In the genomic region with DNA sequence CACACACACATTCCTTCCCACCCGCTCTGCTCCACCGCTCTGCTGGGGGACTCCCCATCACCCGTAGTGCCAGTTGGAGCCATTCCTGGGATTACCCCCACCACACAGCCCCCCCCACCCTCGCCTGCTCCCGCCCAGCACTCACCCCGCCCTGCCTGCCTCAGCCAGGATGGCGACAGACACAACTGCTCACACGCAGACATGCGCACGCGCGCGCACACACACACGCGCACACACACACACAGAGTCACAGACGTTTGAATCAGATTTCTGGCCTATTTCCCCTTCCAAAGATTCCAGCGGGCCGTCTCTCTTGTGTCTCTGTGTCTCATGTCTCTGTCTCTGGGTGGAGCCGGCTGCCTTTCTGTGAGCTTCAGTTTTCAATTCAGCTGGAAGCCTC, we compare ENCODE assay signal across 10 cellular contexts. TPM values are rescaled to one million over a fixed set of nuclear protein-coding genes. Genes with fewer than 3 reads are reported as not detected.
DNase-seq lines count a peak whose midpoint lies in the region; ATAC-seq, FAIRE-seq and TF ChIP-seq lines count a peak whose summit lies in the region.
"Had no signal": no experiment of that assay in that cellular context is flagged by ENCODE, and none has a peak within 500 bp of the region (broad histone marks: within the 10 kb centered on the region; RNA-seq: fewer than 3 reads in every experiment).

No MANE protein-coding gene starts in this region.

- no peak for TF ChIP-seq POLR2A in H1 (IDR thresholded peaks at IDR 0.05; ENCODE audit: control extremely low read depth in 1 of 2, low read depth in 2 of 2, low read length in 2 of 2)

- H3K14ac ChIP-seq in H1 (ENCODE audit: insufficient read length) = no peak overlapping the region

- in situ Hi-C loops in KBM-7 (cut with MboI; ENCODE audit: low pct_unique_long_range_greater_than_20kb, low sequenced_read_pairs) = no loop called here

- no peak for TF ChIP-seq CTCF in CD4-positive, alpha-beta T cell (IDR thresholded peaks at IDR 0.05)
- TF ChIP-seq CTCF in H1 (IDR thresholded peaks at IDR 0.05; ENCODE audit: control extremely low read depth in 1 of 3, insufficient read depth in 1 of 3, low read depth in 1 of 3, low read length in 3 of 3) (no peak), neural progenitor cell (IDR thresholded peaks at IDR 0.05) (no peak)

- no peak overlapping the region for H2BK120ac ChIP-seq in H1 (replicated peaks; ENCODE audit: low read depth, low read length)

- H3K18ac ChIP-seq in H1 (ENCODE audit: extremely low read depth, low read length) = no peak overlapping the region

- no peak for TF ChIP-seq EP300 in H1 (IDR thresholded peaks at IDR 0.05; ENCODE audit: borderline replicate concordance in 1 of 2, low read depth in 2 of 2, low read length in 2 of 2)

- peaks cover 28% of the 10 kb centered on the region for H3F3A ChIP-seq in neural progenitor cell (ENCODE audit: low read depth)

- peaks cover 0 to 28% (median 18%) of the 10 kb centered on the region in 4 experiments; a peak in 6 of 7 replicates for H3K4me1 ChIP-seq in H1 (replicated peaks in 1 of 4; ENCODE audit: control insufficient read depth in 3 of 4, insufficient read depth in 4 of 4, low read length in 3 of 4)
- H3K4me1 ChIP-seq in neural progenitor cell = peaks cover 56% of the 10 kb centered on the region

- no peak for FAIRE-seq in H1 (lab: Jason Lieb, UNC)

- H2AK5ac ChIP-seq in H1 (ENCODE audit: low read depth, low read length) = no peak overlapping the region

- POLR2A ChIA-PET in CD4-positive, alpha-beta T cell (lab: Charles Lee) = no interaction called here
- POLR2A ChIA-PET in H1 (lab: Charles Lee; ENCODE audit: partially characterized antibody) = interaction anchor here (1.0 to 1.9 kb wide), 4 partner anchors 8 to 95 kb away, joined by 3 to 6 read pairs (median 4); no protein-coding TSS in a partner anchor

- TF ChIP-seq RAD21 in H1 (IDR thresholded peaks at IDR 0.05 in 1 of 2, conservative IDR thresholded peaks at IDR 0.05 in 1 of 2; ENCODE audit: low read depth in 2 of 2, low read length in 2 of 2) = no peak

- H3K79me1 ChIP-seq in H1 (ENCODE audit: low read depth, low read length) = no peaks in the 10 kb centered on the region

- no peak overlapping the region for H3K23ac ChIP-seq in H1 (ENCODE audit: insufficient read length)

- peak overlapping the region; percentile 68 for H3K4me3 Mint-ChIP-seq in CD4-positive, alpha-beta T cell
- H3K4me3 Mint-ChIP-seq in neural progenitor cell = peak overlapping the region; percentile 72
- H3K4me3 Mint-ChIP-seq: activated T-helper 1 cell treated with anti-CD3 and anti-CD28 coated beads, Interleukin-12 subunit alpha, Interleukin-12 subunit beta, Interleukin-2, Interleukin-4 antibody, amounts not matched to agents 30 ng/mL and 10 ng/mL and 1 ng/mL, durations not matched to agents 14 hours and 24 hours and 36 hours had no signal

- no peak for DNase-seq in CD4-positive, alpha-beta T cell
- DNase-seq in MV-4-11 (lab: John Stamatoyannopoulos, UW) (peak; percentile 42), H1 (ENCODE audit: low read depth in 1 of 2, low spot score in 2 of 2) (no peak), neural progenitor cell (ENCODE audit: low spot score) (no peak), KBM-7 (no peak), T1000 (lab: John Stamatoyannopoulos, UW) (no peak), HPDE6-E6E7 (ENCODE audit: extremely low spot score) (no peak)
- no peak for DNase-seq in stimulated activated CD4-positive, alpha-beta T cell treated with anti-CD3 and anti-CD28 coated beads, Interleukin-4, amount 100 ng/mL, for 1 hour
- DNase-seq: NK-92 treated with Interleukin-12 subunit alpha and Interleukin-12 subunit beta, amount 100 ng/mL, for 24 hours had no signal

- H4K5ac ChIP-seq in H1 (ENCODE audit: insufficient read length, low read depth, low read length) = no peak overlapping the region

- H2BK15ac ChIP-seq in H1 (ENCODE audit: low read length) = no peak overlapping the region

- no peak overlapping the region for H2BK12ac ChIP-seq in H1 (ENCODE audit: low read depth, low read length)

- intact Hi-C loops in CD4-positive, alpha-beta T cell (cut with DNase I, micrococcal nuclease) = loop anchor here in 1 of 2 experiments (5.0 kb wide), 1 partner anchor 62 kb away; no protein-coding TSS in a partner anchor

- H3K9ac ChIP-seq in H1 (replicated peaks in 1 of 4; ENCODE audit: extremely low read depth in 1 of 4, low read depth in 3 of 4, low read length in 3 of 4) (no peak overlapping the region), neural progenitor cell (no peak overlapping the region)

- H3K4me3 ChIP-seq in H1 (ENCODE audit: extremely low read depth in 1 of 4, insufficient read depth in 2 of 4, low read depth in 3 of 4, low read length in 4 of 4) (peak overlapping the region in 2 of 4 experiments; percentile 0 to 44; a peak in 2 of 8 replicates), neural progenitor cell (no peak overlapping the region)

- no peak overlapping the region for H4K8ac ChIP-seq in H1 (ENCODE audit: extremely low read depth, insufficient read depth, low read length)

- H3K36me3 Mint-ChIP-seq in CD4-positive, alpha-beta T cell (ENCODE audit: low read depth) = no peaks in the 10 kb centered on the region
- no peaks in the 10 kb centered on the region for H3K36me3 Mint-ChIP-seq in neural progenitor cell

- no peaks in the 10 kb centered on the region for H3K36me3 ChIP-seq in H1 (ENCODE audit: control insufficient read depth in 2 of 4, insufficient read depth in 4 of 4, low read length in 3 of 4)
- no peaks in the 10 kb centered on the region for H3K36me3 ChIP-seq in neural progenitor cell

- peaks cover 65% of the 10 kb centered on the region for H3K27me3 Mint-ChIP-seq in CD4-positive, alpha-beta T cell
- peaks cover 18% of the 10 kb centered on the region for H3K27me3 Mint-ChIP-seq in neural progenitor cell (ENCODE audit: insufficient read depth, low read depth)

- H3K27ac ChIP-seq in CD4-positive, alpha-beta T cell (ENCODE audit: low read depth, low read length) = no peak overlapping the region
- no peak overlapping the region for H3K27ac ChIP-seq in H1 (ENCODE audit: low read depth, low read length)
- no peak overlapping the region for H3K27ac ChIP-seq in neural progenitor cell

- H3K4me1 Mint-ChIP-seq in CD4-positive, alpha-beta T cell (ENCODE audit: low read depth) = peaks cover 23% of the 10 kb centered on the region
- H3K4me1 Mint-ChIP-seq in neural progenitor cell = peaks cover 68% of the 10 kb centered on the region

- H3K27me3 ChIP-seq in CD4-positive, alpha-beta T cell (ENCODE audit: control insufficient read depth, insufficient read depth, low read length) = peaks cover 62% of the 10 kb centered on the region
- peaks cover 27 to 58% (median 54%) of the 10 kb centered on the region in 4 experiments for H3K27me3 ChIP-seq in H1 (replicated peaks in 1 of 4; ENCODE audit: control insufficient read depth in 3 of 4, extremely low read depth in 1 of 4, insufficient read depth in 3 of 4, low read length in 3 of 4)
- H3K27me3 ChIP-seq in neural progenitor cell = peaks cover 60% of the 10 kb centered on the region

- peaks cover 7 to 9% of the 10 kb centered on the region in 2 experiments for H4K20me1 ChIP-seq in H1 (replicated peaks in 1 of 2; ENCODE audit: control insufficient read depth in 1 of 2, insufficient read depth in 2 of 2, low read length in 2 of 2)
- peaks cover 13% of the 10 kb centered on the region for H4K20me1 ChIP-seq in neural progenitor cell (ENCODE audit: low read depth)

- H4K91ac ChIP-seq in H1 (replicated peaks; ENCODE audit: insufficient read length, low read length) = no peak overlapping the region

- CTCF ChIA-PET in CD4-positive, alpha-beta T cell (lab: Charles Lee) = no interaction called here
- CTCF ChIA-PET in H1 (lab: Charles Lee; ENCODE audit: partially characterized antibody) = interaction anchor here (1.4 to 7.2 kb wide), 5 partner anchors 14 to 66 kb away, joined by 3 to 89 read pairs (median 22); no protein-coding TSS in a partner anchor

- peaks cover 7% of the 10 kb centered on the region; the same call in 1 of the 2 replicates for H3K23me2 ChIP-seq in H1 (ENCODE audit: low read depth, low read length)

- WGBS in H1 (ENCODE audit: extremely low coverage in 1 of 2, insufficient coverage in 1 of 2, insufficient read length in 1 of 2, insufficient replicate concordance in 2 of 2, low coverage in 1 of 2, low lambda C conversion rate in 2 of 2, missing lambda C conversion rate in 1 of 2), 2 experiments = 47% methylated on average over 12 of the region's 19 CpGs; no CpG with 5 or more reads in 1 of the 2 experiments

- H2BK20ac ChIP-seq in H1 (ENCODE audit: low read length) = no peak overlapping the region

- H2AFZ ChIP-seq in H1 (ENCODE audit: low read length) (no peak overlapping the region), neural progenitor cell (replicated peaks) (no peak overlapping the region)

- no peak overlapping the region for H3K4ac ChIP-seq in H1 (replicated peaks; ENCODE audit: insufficient read length, low read depth, low read length)

- no peaks in the 10 kb centered on the region for H3K9me3 Mint-ChIP-seq in CD4-positive, alpha-beta T cell
- H3K9me3 Mint-ChIP-seq in neural progenitor cell = no peaks in the 10 kb centered on the region
- H3K9me3 Mint-ChIP-seq: activated T-helper 1 cell treated with anti-CD3 and anti-CD28 coated beads, Interleukin-12 subunit alpha, Interleukin-12 subunit beta, Interleukin-2, Interleukin-4 antibody, amounts not matched to agents 30 ng/mL and 10 ng/mL and 1 ng/mL, durations not matched to agents 14 hours and 24 hours and 36 hours had no signal

- H3K4me2 ChIP-seq in H1 (ENCODE audit: insufficient read depth in 1 of 2, low read depth in 2 of 2, low read length in 2 of 2) (peak overlapping the region; percentile 62 to 63; a peak in 3 of 4 replicates), neural progenitor cell (peak overlapping the region; percentile 55)

- H3K79me2 ChIP-seq in H1 (ENCODE audit: control insufficient read depth in 1 of 2, insufficient read depth in 2 of 2, low read length in 2 of 2) = no peaks in the 10 kb centered on the region
- no peaks in the 10 kb centered on the region for H3K79me2 ChIP-seq in neural progenitor cell (ENCODE audit: low read depth)

- ATAC-seq in CD4-positive, alpha-beta T cell (ENCODE audit: poor library complexity) = no peak

- H3K56ac ChIP-seq in H1 (replicated peaks; ENCODE audit: insufficient read length, low read depth, low read length) = no peak overlapping the region

- no peak overlapping the region for H3K27ac Mint-ChIP-seq in CD4-positive, alpha-beta T cell
- H3K27ac Mint-ChIP-seq in neural progenitor cell = peak overlapping the region; percentile 46
- H3K27ac Mint-ChIP-seq: activated T-helper 1 cell treated with anti-CD3 and anti-CD28 coated beads, Interleukin-12 subunit alpha, Interleukin-12 subunit beta, Interleukin-2, Interleukin-4 antibody, amounts not matched to agents 30 ng/mL and 10 ng/mL and 1 ng/mL, durations not matched to agents 14 hours and 24 hours and 36 hours had no signal

- no peak overlapping the region for H2BK5ac ChIP-seq in H1 (ENCODE audit: low read depth, low read length)

- no peaks in the 10 kb centered on the region for H3K9me3 ChIP-seq in CD4-positive, alpha-beta T cell (ENCODE audit: control insufficient read depth, low read length)
- no peaks in the 10 kb centered on the region for H3K9me3 ChIP-seq in H1 (ENCODE audit: insufficient read depth in 2 of 2, low read depth in 1 of 2, low read length in 1 of 2)
- no peaks in the 10 kb centered on the region for H3K9me3 ChIP-seq in neural progenitor cell (ENCODE audit: low read depth)

RNA-seq across cellular contexts. Expression of a gene that starts 4.4 kb away (rescaled TPM):
- not detected for total RNA-seq in CD4-positive, alpha-beta T cell
- 4.8 and 4.9 TPM in 2 replicates for total RNA-seq in H1 (2021; fragmentation: NEBNext Ultra II Directional; extraction: Animal tissue kit (Norgen Biotek cat#: 25700))
- polyA plus RNA-seq in H1 (2011; rRNA removed) = 2.9 and 4.8 TPM in 2 replicates
- 3.4 TPM for polyA plus RNA-seq in H1 (2011; cell fraction: cytosol; rRNA removed)
- polyA plus RNA-seq in H1 (2011; cell fraction: nucleus; rRNA removed) = 10.8 TPM
- 4.0 to 4.7 TPM (median 4.5 TPM) in 4 replicates for polyA plus RNA-seq in H1 (2012, experiment 1 of 2)
- 4.1 TPM for polyA plus RNA-seq in H1 (2012, experiment 2 of 2)
- 2.5 TPM for polyA plus RNA-seq in H1 (2013, experiment 1 of 2)
- 2.6 TPM for polyA plus RNA-seq in H1 (2013, experiment 2 of 2)
- 5.9 and 6.1 TPM in 2 replicates for polyA minus RNA-seq in H1 (2011; rRNA and poly(A)+ RNA removed)
- polyA minus RNA-seq in H1 (2011; cell fraction: cytosol; rRNA and poly(A)+ RNA removed) = 3.8 TPM
- 7.7 TPM for polyA minus RNA-seq in H1 (2011; cell fraction: nucleus; rRNA and poly(A)+ RNA removed)
- 1.6 and 4.9 TPM in 2 replicates for total RNA-seq in neural progenitor cell (ENCODE audit: low replicate concordance)

RNA-seq across cellular contexts. Expression of a gene that starts 17.9 kb away (rescaled TPM):
- 10 to 100 TPM; 10.2 to 10.3 TPM for total RNA-seq in CD4-positive, alpha-beta T cell
- total RNA-seq in H1 (2021; fragmentation: NEBNext Ultra II Directional; extraction: Animal tissue kit (Norgen Biotek cat#: 25700)) = 16.2 and 16.7 TPM in 2 replicates
- 17.5 and 23.2 TPM in 2 replicates for polyA plus RNA-seq in H1 (2011; rRNA removed)
- polyA plus RNA-seq in H1 (2011; cell fraction: cytosol; rRNA removed) = 18.3 TPM
- polyA plus RNA-seq in H1 (2011; cell fraction: nucleus; rRNA removed) = 124 TPM
- polyA plus RNA-seq in H1 (2012, experiment 1 of 2) = 10.5 to 22.8 TPM (median 22.0 TPM) in 4 replicates
- 15.5 TPM for polyA plus RNA-seq in H1 (2012, experiment 2 of 2)
- 16.1 TPM for polyA plus RNA-seq in H1 (2013, experiment 1 of 2)
- 14.2 TPM for polyA plus RNA-seq in H1 (2013, experiment 2 of 2)
- polyA minus RNA-seq in H1 (2011; rRNA and poly(A)+ RNA removed) = 9.0 and 10.5 TPM in 2 replicates
- 10.6 TPM for polyA minus RNA-seq in H1 (2011; cell fraction: cytosol; rRNA and poly(A)+ RNA removed)
- polyA minus RNA-seq in H1 (2011; cell fraction: nucleus; rRNA and poly(A)+ RNA removed) = 32.9 TPM
- 22.8 and 60.5 TPM in 2 replicates for total RNA-seq in neural progenitor cell (ENCODE audit: low replicate concordance)

RNA-seq across cellular contexts. Expression of a gene that starts 32.4 kb away (rescaled TPM):
- not detected for total RNA-seq in CD4-positive, alpha-beta T cell
- 5.8 and 7.9 TPM in 2 replicates for total RNA-seq in H1 (2021; fragmentation: NEBNext Ultra II Directional; extraction: Animal tissue kit (Norgen Biotek cat#: 25700))
- 6.7 and 8.1 TPM in 2 replicates for polyA plus RNA-seq in H1 (2011; rRNA removed)
- polyA plus RNA-seq in H1 (2011; cell fraction: cytosol; rRNA removed) = 4.7 TPM
- polyA plus RNA-seq in H1 (2011; cell fraction: nucleus; rRNA removed) = 9.8 TPM
- polyA plus RNA-seq in H1 (2012, experiment 1 of 2) = 4.6 to 8.1 TPM (median 4.8 TPM) in 4 replicates
- 18.3 TPM for polyA plus RNA-seq in H1 (2012, experiment 2 of 2)
- 4.9 TPM for polyA plus RNA-seq in H1 (2013, experiment 1 of 2)
- 5.5 TPM for polyA plus RNA-seq in H1 (2013, experiment 2 of 2)
- 3.8 and 4.1 TPM in 2 replicates for polyA minus RNA-seq in H1 (2011; rRNA and poly(A)+ RNA removed)
- polyA minus RNA-seq in H1 (2011; cell fraction: cytosol; rRNA and poly(A)+ RNA removed) = 5.2 TPM
- polyA minus RNA-seq in H1 (2011; cell fraction: nucleus; rRNA and poly(A)+ RNA removed) = 11.3 TPM
- total RNA-seq in neural progenitor cell (ENCODE audit: low replicate concordance) = 0.09 and 0.24 TPM in 2 replicates
- total RNA-seq: activated T-helper 1 cell treated with anti-CD3 and anti-CD28 coated beads, Interleukin-12 subunit alpha, Interleukin-12 subunit beta, Interleukin-2, Interleukin-4 antibody, amounts not matched to agents 30 ng/mL and 10 ng/mL and 1 ng/mL, durations not matched to agents 14 hours and 24 hours and 36 hours had no signal

RNA-seq across cellular contexts. Expression of a gene that starts 56.7 kb away (rescaled TPM):
- 1 to 10 TPM in 1 of 2 experiments, under 1 TPM in 1; 0.78 to 1.5 TPM for total RNA-seq in CD4-positive, alpha-beta T cell
- 1.7 and 3.3 TPM in 2 replicates for total RNA-seq in H1 (2021; fragmentation: NEBNext Ultra II Directional; extraction: Animal tissue kit (Norgen Biotek cat#: 25700))
- polyA plus RNA-seq in H1 (2011; rRNA removed) = 0.89 and 1.2 TPM in 2 replicates
- polyA plus RNA-seq in H1 (2011; cell fraction: cytosol; rRNA removed) = 2.8 TPM
- polyA plus RNA-seq in H1 (2011; cell fraction: nucleus; rRNA removed) = 9.0 TPM
- polyA plus RNA-seq in H1 (2012, experiment 1 of 2) = 0.88 to 2.6 TPM (median 2.1 TPM) in 4 replicates
- polyA plus RNA-seq in H1 (2012, experiment 2 of 2) = 1.0 TPM
- 0.85 TPM for polyA plus RNA-seq in H1 (2013, experiment 1 of 2)
- polyA plus RNA-seq in H1 (2013, experiment 2 of 2) = 0.68 TPM
- polyA minus RNA-seq in H1 (2011; rRNA and poly(A)+ RNA removed) = 2.2 and 2.6 TPM in 2 replicates
- 2.4 TPM for polyA minus RNA-seq in H1 (2011; cell fraction: cytosol; rRNA and poly(A)+ RNA removed)
- 6.1 TPM for polyA minus RNA-seq in H1 (2011; cell fraction: nucleus; rRNA and poly(A)+ RNA removed)
- total RNA-seq in neural progenitor cell (ENCODE audit: low replicate concordance) = 3.5 and 3.8 TPM in 2 replicates
